1 cellular context compared by ENCODE assay signal in genomic region chr22:33874206-33874605, GRCh38.
TF ChIP-seq lines count a peak whose summit lies in the region.

No MANE protein-coding gene starts in this region.

TF ChIP-seq in HepG2, 621 proteins besides CTCF, POLR2A, EP300 and RAD21:
- TF ChIP-seq ZNF570 (CRISPR knock-in tag; IDR thresholded peaks at IDR 0.05; ENCODE audit: borderline replicate concordance): no peak
- no peak for TF ChIP-seq NFYB (CRISPR knock-in tag; IDR thresholded peaks at IDR 0.05)
- no peak for TF ChIP-seq SMAD1 (CRISPR knock-in tag; IDR thresholded peaks at IDR 0.05; ENCODE audit: borderline replicate concordance, low read depth)
- TF ChIP-seq ZNF556 (CRISPR knock-in tag; IDR thresholded peaks at IDR 0.05; ENCODE audit: borderline replicate concordance): no peak
- no peak for TF ChIP-seq ZNF232 (CRISPR knock-in tag; IDR thresholded peaks at IDR 0.05; ENCODE audit: borderline replicate concordance)
- TF ChIP-seq, protein P1, sequence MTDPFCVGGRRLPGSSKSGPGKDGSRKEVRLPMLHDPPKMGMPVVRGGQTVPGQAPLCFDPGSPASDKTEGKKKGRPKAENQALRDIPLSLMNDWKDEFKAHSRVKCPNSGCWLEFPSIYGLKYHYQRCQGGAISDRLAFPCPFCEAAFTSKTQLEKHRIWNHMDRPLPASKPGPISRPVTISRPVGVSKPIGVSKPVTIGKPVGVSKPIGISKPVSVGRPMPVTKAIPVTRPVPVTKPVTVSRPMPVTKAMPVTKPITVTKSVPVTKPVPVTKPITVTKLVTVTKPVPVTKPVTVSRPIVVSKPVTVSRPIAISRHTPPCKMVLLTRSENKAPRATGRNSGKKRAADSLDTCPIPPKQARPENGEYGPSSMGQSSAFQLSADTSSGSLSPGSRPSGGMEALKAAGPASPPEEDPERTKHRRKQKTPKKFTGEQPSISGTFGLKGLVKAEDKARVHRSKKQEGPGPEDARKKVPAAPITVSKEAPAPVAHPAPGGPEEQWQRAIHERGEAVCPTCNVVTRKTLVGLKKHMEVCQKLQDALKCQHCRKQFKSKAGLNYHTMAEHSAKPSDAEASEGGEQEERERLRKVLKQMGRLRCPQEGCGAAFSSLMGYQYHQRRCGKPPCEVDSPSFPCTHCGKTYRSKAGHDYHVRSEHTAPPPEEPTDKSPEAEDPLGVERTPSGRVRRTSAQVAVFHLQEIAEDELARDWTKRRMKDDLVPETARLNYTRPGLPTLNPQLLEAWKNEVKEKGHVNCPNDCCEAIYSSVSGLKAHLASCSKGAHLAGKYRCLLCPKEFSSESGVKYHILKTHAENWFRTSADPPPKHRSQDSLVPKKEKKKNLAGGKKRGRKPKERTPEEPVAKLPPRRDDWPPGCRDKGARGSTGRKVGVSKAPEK (CRISPR knock-in tag; IDR thresholded peaks at IDR 0.05; ENCODE audit: borderline replicate concordance): no peak
- TF ChIP-seq RFXANK (CRISPR knock-in tag; IDR thresholded peaks at IDR 0.05): no peak
- no peak for TF ChIP-seq GTF2F1 (IDR thresholded peaks at IDR 0.05; ENCODE audit: low read length)
- no peak for TF ChIP-seq ZNF44 (CRISPR knock-in tag; IDR thresholded peaks at IDR 0.05)
- TF ChIP-seq CSRNP1 (CRISPR knock-in tag; IDR thresholded peaks at IDR 0.05): no peak
- no peak for TF ChIP-seq EZH2 (conservative IDR thresholded peaks at IDR 0.05; ENCODE audit: low read depth, low read length)
- TF ChIP-seq ZSCAN20 (CRISPR knock-in tag; IDR thresholded peaks at IDR 0.05; ENCODE audit: borderline replicate concordance): no peak
- no peak for TF ChIP-seq NFATC3 (CRISPR knock-in tag; IDR thresholded peaks at IDR 0.05)
